ENCODE assay signal across 8 cellular contexts in the genomic region with DNA sequence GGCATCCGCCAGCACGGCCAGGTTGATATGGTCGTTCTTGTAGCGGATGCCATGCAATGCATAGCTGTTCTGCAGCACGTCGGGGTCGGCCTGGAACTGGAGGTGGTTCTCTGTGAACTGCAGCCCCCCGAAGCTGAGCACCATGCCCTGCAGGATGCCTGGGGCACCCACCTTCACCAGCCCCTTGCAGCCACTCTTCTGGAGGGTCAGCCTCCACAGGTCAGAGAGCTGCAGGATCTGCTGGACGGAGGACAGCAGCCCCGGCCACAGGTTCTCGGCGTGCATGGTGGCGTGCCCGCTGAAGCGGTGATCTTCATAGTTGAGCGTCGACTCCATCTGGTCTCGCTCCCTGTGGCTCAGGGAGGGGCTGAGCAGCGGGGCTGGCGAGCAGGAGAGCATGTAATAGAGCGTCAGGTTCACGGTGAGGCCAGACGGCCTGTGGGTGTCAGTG. TPM values are rescaled to one million over a fixed set of nuclear protein-coding genes. Genes with fewer than 3 reads are reported as not detected.
A peak's percentile ranks its signal among the peaks of the same experiment; 100 is the strongest.
DNase-seq lines count a peak whose midpoint lies in the region; ATAC-seq, FAIRE-seq and TF ChIP-seq lines count a peak whose summit lies in the region.
"Not testable (repeated sequence)": the region's sequence is repeated elsewhere in the genome, so short reads cannot be mapped to it uniquely, and the experiment has no call there.

No MANE protein-coding gene starts in this region.

- not testable (repeated sequence) for TF ChIP-seq RAD21 in GM12878 (IDR thresholded peaks at IDR 0.05; ENCODE audit: insufficient read depth, low read depth, low read length); HepG2 (CRISPR knock-in tag; IDR thresholded peaks at IDR 0.05)

- H3K4me1 ChIP-seq in BLaER1 (peaks cover 38% of the 10 kb centered on the region), HepG2 (ENCODE audit: insufficient read depth, low read length) (peaks cover 34% of the 10 kb centered on the region)
- not testable (repeated sequence) for H3K4me1 ChIP-seq in OCI-LY7 (ENCODE audit: insufficient read depth, low read length, poor library complexity, severe bottlenecking); GM12878 (ENCODE audit: control insufficient read depth, insufficient read depth, low read length); osteoblast (ENCODE audit: insufficient read depth, low read length)

- H3K36me3 ChIP-seq in BLaER1, result peaks cover 71% of the 10 kb centered on the region
- H3K36me3 ChIP-seq in OCI-LY7 (ENCODE audit: insufficient read depth, low read length), result peaks cover 30% of the 10 kb centered on the region
- not testable (repeated sequence) for H3K36me3 ChIP-seq in GM12878 (ENCODE audit: control insufficient read depth in 2 of 2, insufficient read depth in 2 of 2, low read length in 1 of 2)
- H3K36me3 ChIP-seq in HepG2 (replicated peaks in 1 of 2; ENCODE audit: control insufficient read depth in 1 of 2, insufficient read depth in 2 of 2, low read length in 2 of 2), result peaks cover 0 to 13% of the 10 kb centered on the region in 2 experiments; a peak in 2 of 5 replicates
- H3K36me3 ChIP-seq in osteoblast (ENCODE audit: insufficient read depth, low read length), result peaks cover 22% of the 10 kb centered on the region

- H2AFZ ChIP-seq in OCI-LY7 (ENCODE audit: low read length); GM12878 (ENCODE audit: control insufficient read depth, low read depth, low read length); HepG2 (ENCODE audit: low read length); osteoblast (ENCODE audit: low read length): not testable (repeated sequence)

- H3K9ac ChIP-seq in BLaER1; GM12878 (ENCODE audit: control insufficient read depth, insufficient read depth, low read length); HepG2 (ENCODE audit: insufficient read depth, low read depth, low read length): not testable (repeated sequence)

- peaks cover 88% of the 10 kb centered on the region for H4K20me1 ChIP-seq in BLaER1
- not testable (repeated sequence) for H4K20me1 ChIP-seq in OCI-LY7 (ENCODE audit: insufficient read depth, low read length); GM12878 (ENCODE audit: control insufficient read depth, insufficient read depth)
- H4K20me1 ChIP-seq in HepG2 (ENCODE audit: insufficient read depth, low read length), result peaks cover 14% of the 10 kb centered on the region
- peaks cover 57% of the 10 kb centered on the region for H4K20me1 ChIP-seq in osteoblast (ENCODE audit: insufficient read depth, low read length)

- RAD21 ChIA-PET in GM12878 (lab: Charles Lee; ENCODE audit: unreplicated experiment), result not testable (repeated sequence)

- not testable (repeated sequence) for TF ChIP-seq POLR2A in GM12878 (IDR thresholded peaks at IDR 0.05; ENCODE audit: low read depth, low read length); HepG2 (IDR thresholded peaks at IDR 0.05; ENCODE audit: insufficient read depth in 1 of 2, low read depth in 2 of 2, low read length in 2 of 2)

- H3K9me2 ChIP-seq in OCI-LY7 (ENCODE audit: insufficient read depth, low read length), result not testable (repeated sequence)

- intact Hi-C loops in OCI-LY7 (cut with micrococcal nuclease; ENCODE audit: unreplicated experiment); GM12878 (cut with micrococcal nuclease; ENCODE audit: unreplicated experiment); Right ventricle myocardium inferior (cut with DNase I); HepG2 (cut with micrococcal nuclease; ENCODE audit: unreplicated experiment): not testable (repeated sequence)

- not testable (repeated sequence) for TF ChIP-seq CTCF in GM20000 (IDR thresholded peaks at IDR 0.05; ENCODE audit: extremely low read depth, missing control alignments); OCI-LY7 (conservative IDR thresholded peaks at IDR 0.05; ENCODE audit: low read length); GM12878 (IDR thresholded peaks at IDR 0.05 in 2 of 3, conservative IDR thresholded peaks at IDR 0.05 in 1 of 3; ENCODE audit: control insufficient read depth in 2 of 3, extremely low read depth in 1 of 3, insufficient read depth in 1 of 3, low read depth in 3 of 3, low read length in 3 of 3); HepG2 (CRISPR knock-in tag; IDR thresholded peaks at IDR 0.05); osteoblast (IDR thresholded peaks at IDR 0.05; ENCODE audit: extremely low read depth, low read depth, low read length)

- ATAC-seq in GM12878, result peak; percentile 84
- peak; percentile 4 for ATAC-seq in Right ventricle myocardium inferior
- ATAC-seq in HepG2, result peak; percentile 4
- ATAC-seq in stimulated activated naive CD8-positive, alpha-beta T cell treated with anti-CD3 and anti-CD28 coated beads, Interleukin-15, Interleukin-2, amounts not matched to agents 100 U/mL and 50 U/mL, for 24 hours, result peak; percentile 30

- peaks cover 25% of the 10 kb centered on the region for H3K9me3 ChIP-seq in BLaER1
- H3K9me3 ChIP-seq in OCI-LY7 (ENCODE audit: low read length); GM12878 (replicated peaks; ENCODE audit: control insufficient read depth, insufficient read depth, low read length); HepG2 (ENCODE audit: low read length); osteoblast (ENCODE audit: low read depth, low read length): not testable (repeated sequence)

- BruUV-seq in OCI-LY7 (replicated peaks; lab: Mats Ljungman, UMichigan); GM12878 (replicated peaks; lab: Mats Ljungman, UMichigan); HepG2 (replicated peaks; lab: Mats Ljungman, UMichigan): not testable (repeated sequence)

- POLR2A ChIA-PET in OCI-LY7 (lab: Charles Lee); GM12878 (lab: Charles Lee); HepG2 (lab: Yijun Ruan, JAX): not testable (repeated sequence)

- FAIRE-seq in GM12878 (lab: Jason Lieb, UNC); HepG2 (lab: Jason Lieb, UNC): not testable (repeated sequence)

- TF ChIP-seq EP300 in GM12878 (IDR thresholded peaks at IDR 0.05; ENCODE audit: borderline replicate concordance in 1 of 2, control insufficient read depth in 1 of 2, low read depth in 2 of 2, low read length in 2 of 2); HepG2 (IDR thresholded peaks at IDR 0.05; ENCODE audit: low read depth in 2 of 2, low read length in 2 of 2); HepG2 (CRISPR knock-in tag; IDR thresholded peaks at IDR 0.05; ENCODE audit: borderline replicate concordance): not testable (repeated sequence)

- CTCF ChIA-PET in OCI-LY7 (lab: Charles Lee; ENCODE audit: unreplicated experiment); GM12878 (lab: Yijun Ruan, JAX); HepG2 (lab: Yijun Ruan, JAX; ENCODE audit: low intra/inter-chr PET ratio, low total read pairs): not testable (repeated sequence)

- peak overlapping the region; percentile 62 for H3K4me3 ChIP-seq in BLaER1
- not testable (repeated sequence) for H3K4me3 ChIP-seq in OCI-LY7 (ENCODE audit: low read depth, low read length, poor library complexity, severe bottlenecking); GM12878; HepG2 (replicated peaks in 1 of 3; ENCODE audit: insufficient read depth in 1 of 3, low read depth in 2 of 3, low read length in 3 of 3); osteoblast (ENCODE audit: insufficient read depth, low read length)

- peak; percentile 42 for DNase-seq in GM20000 (ENCODE audit: low spot score)
- DNase-seq in OCI-LY7 (ENCODE audit: low spot score), result peak; percentile 62
- DNase-seq in GM12878 (ENCODE audit: low read depth, low spot score); Right ventricle myocardium inferior (ENCODE audit: missing footprints); HepG2 (ENCODE audit: low spot score); stimulated activated naive CD8-positive, alpha-beta T cell treated with anti-CD3 and anti-CD28 coated beads, Interleukin-15, Interleukin-2, amounts not matched to agents 100 U/mL and 50 U/mL, for 24 hours: not testable (repeated sequence)
- DNase-seq in osteoblast (ENCODE audit: insufficient read length, low spot score, missing footprints), result peak; percentile 70

- in situ Hi-C loops in GM12878 (cut with MboI); HepG2 (cut with HindIII; ENCODE audit: extremely low pct_ligation_motif_present, low pct_unique_long_range_greater_than_20kb): not testable (repeated sequence)

- H3K27ac ChIP-seq in BLaER1, result peak overlapping the region; percentile 40
- H3K27ac ChIP-seq in OCI-LY7 (ENCODE audit: low read depth, low read length, poor library complexity, severe bottlenecking); GM12878 (ENCODE audit: control insufficient read depth, insufficient read depth); osteoblast (ENCODE audit: low read depth, low read length): not testable (repeated sequence)
- peak overlapping the region; percentile 86 for H3K27ac ChIP-seq in HepG2 (ENCODE audit: extremely low read length, insufficient read depth, low read length)

- not testable (repeated sequence) for H3K27me3 ChIP-seq in BLaER1; GM12878 (replicated peaks in 1 of 2; ENCODE audit: control insufficient read depth in 2 of 2, insufficient read depth in 2 of 2, low read length in 1 of 2); HepG2 (ENCODE audit: control insufficient read depth in 1 of 2, insufficient read depth in 2 of 2, low read length in 2 of 2); osteoblast (ENCODE audit: insufficient read depth, low read length)

- H3K4me2 ChIP-seq in BLaER1 (peak overlapping the region; percentile 82), OCI-LY7 (ENCODE audit: low read length) (peak overlapping the region; percentile 29)
- not testable (repeated sequence) for H3K4me2 ChIP-seq in GM12878 (ENCODE audit: control insufficient read depth, insufficient read depth); HepG2 (ENCODE audit: low read depth, low read length); osteoblast (ENCODE audit: insufficient read depth, low read length)

- WGBS in GM12878 (ENCODE audit: insufficient coverage, insufficient replicate concordance, low lambda C conversion rate, missing lambda C conversion rate), result 83% methylated on average over 23 of the region's 23 CpGs
- 92% methylated on average over 21 of the region's 23 CpGs for WGBS in HepG2 (ENCODE audit: low lambda C conversion rate)

- SMC1A ChIA-PET in GM12878 (lab: Charles Lee; ENCODE audit: uncharacterized antibody, unreplicated experiment), result not testable (repeated sequence)

- not testable (repeated sequence) for H3K79me2 ChIP-seq in OCI-LY7 (ENCODE audit: insufficient read depth, low read depth, low read length); GM12878 (ENCODE audit: control insufficient read depth, insufficient read depth, low read length)
- H3K79me2 ChIP-seq in HepG2 (ENCODE audit: insufficient read depth, low read length) (peaks cover 74% of the 10 kb centered on the region), osteoblast (ENCODE audit: insufficient read depth, low read length) (peaks cover 85% of the 10 kb centered on the region)

RNA-seq across cellular contexts. Expression of gene PDXDC1, which starts 13.9 kb away (rescaled TPM):
- total RNA-seq in OCI-LY7 (2014; rRNA removed; shearing (Covaris generic)), result 43.0 and 58.0 TPM in 2 replicates
- 83.3 and 85.3 TPM in 2 replicates for total RNA-seq in OCI-LY7 (2022)
- 157 and 164 TPM in 2 replicates for total RNA-seq in GM12878 (2013; cell fraction: nucleolus; rRNA removed)
- total RNA-seq in GM12878 (2014; rRNA removed), result 54.6 and 57.9 TPM in 2 replicates
- 50.9 and 52.7 TPM in 2 replicates for total RNA-seq in GM12878 (2014; rRNA removed; fragmentation: Illumina TruSeq; extraction: Trizol)
- total RNA-seq in GM12878 (2021), result 66.6 and 67.7 TPM in 2 replicates
- 37.2 TPM for polyA plus RNA-seq in GM12878 (2011; ENCODE audit: low read depth)
- polyA plus RNA-seq in GM12878 (2011; rRNA removed), result 78.2 and 89.2 TPM in 2 replicates
- 49.7 and 54.7 TPM in 2 replicates for polyA plus RNA-seq in GM12878 (2011; cell fraction: cytosol; rRNA removed)
- 73.9 and 81.6 TPM in 2 replicates for polyA plus RNA-seq in GM12878 (2011; cell fraction: nucleus; rRNA removed)
- polyA plus RNA-seq in GM12878 (2012), result 50.0 and 53.9 TPM in 2 replicates
- polyA plus RNA-seq in GM12878 (2014; fragmentation: Illumina TruSeq; extraction: Trizol), result 51.8 and 64.6 TPM in 2 replicates
- 10 to 100 TPM in 1 of 2 experiments, 1 to 10 TPM in 1; 6.1 to 12.4 TPM for polyA plus RNA-seq in GM12878 (2014; fragmentation: Nextera tagmentation; extraction: Ambion mirVana)
- 63.2 and 66.5 TPM in 2 replicates for polyA plus RNA-seq in GM12878 (2014; rRNA removed)
- polyA plus RNA-seq in GM12878 (2016; fragmentation: Nextera tagmentation; extraction: Ambion mirVana), result 10 to 100 TPM; 52.9 to 61.5 TPM
- polyA minus RNA-seq in GM12878 (2011; rRNA and poly(A)+ RNA removed), result 81.1 and 122 TPM in 2 replicates
- polyA minus RNA-seq in GM12878 (2011; cell fraction: cytosol; rRNA and poly(A)+ RNA removed), result 20.7 and 28.3 TPM in 2 replicates
- 26.1 and 35.4 TPM in 2 replicates for polyA minus RNA-seq in GM12878 (2011; cell fraction: nucleus; rRNA and poly(A)+ RNA removed)
- total RNA-seq in Right ventricle myocardium inferior, result 79.0 TPM
- 169 and 249 TPM in 2 replicates for total RNA-seq in HepG2 (2016; rRNA removed; fragmentation: Illumina TruSeq; extraction: Trizol)
- 29.3 and 30.1 TPM in 2 replicates for total RNA-seq in HepG2 (2016; cell fraction: cytosol; rRNA removed; fragmentation: Illumina TruSeq; extraction: Trizol; ENCODE audit: low read depth)
- total RNA-seq in HepG2 (2016; cell fraction: insoluble cytoplasmic fraction; rRNA removed; fragmentation: Illumina TruSeq; extraction: Trizol), result 167 and 227 TPM in 2 replicates
- total RNA-seq in HepG2 (2016; cell fraction: membrane; rRNA removed; fragmentation: Illumina TruSeq; extraction: Trizol), result 76.3 and 82.8 TPM in 2 replicates
- total RNA-seq in HepG2 (2016; cell fraction: nucleus; rRNA removed; fragmentation: Illumina TruSeq; extraction: Trizol), result 116 and 122 TPM in 2 replicates
- 123 and 133 TPM in 2 replicates for polyA plus RNA-seq in HepG2 (2011; rRNA removed)
- 73.0 and 84.6 TPM in 2 replicates for polyA plus RNA-seq in HepG2 (2011; cell fraction: cytosol; rRNA removed)
- 157 and 195 TPM in 2 replicates for polyA plus RNA-seq in HepG2 (2011; cell fraction: nucleus; rRNA removed)
- polyA plus RNA-seq in HepG2 (2012), result 92.3 and 114 TPM in 2 replicates
- 11.7 and 12.8 TPM in 2 replicates for polyA plus RNA-seq in HepG2 (2016; cell fraction: cytosol; fragmentation: Illumina TruSeq; extraction: Trizol; ENCODE audit: low read depth)
- 160 and 180 TPM in 2 replicates for polyA plus RNA-seq in HepG2 (2016; cell fraction: insoluble cytoplasmic fraction; fragmentation: Illumina TruSeq; extraction: Trizol; ENCODE audit: low read depth)
- 34.7 and 36.5 TPM in 2 replicates for polyA plus RNA-seq in HepG2 (2016; cell fraction: membrane; fragmentation: Illumina TruSeq; extraction: Trizol; ENCODE audit: low read depth)
- 194 and 214 TPM in 2 replicates for polyA plus RNA-seq in HepG2 (2016; cell fraction: nucleus; fragmentation: Illumina TruSeq; extraction: Trizol; ENCODE audit: insufficient read depth, low read depth)
- 160 and 261 TPM in 2 replicates for polyA minus RNA-seq in HepG2 (2011; rRNA and poly(A)+ RNA removed; ENCODE audit: low replicate concordance)
- 82.4 and 91.4 TPM in 2 replicates for polyA minus RNA-seq in HepG2 (2011; cell fraction: cytosol; rRNA and poly(A)+ RNA removed)
- polyA minus RNA-seq in HepG2 (2011; cell fraction: nucleus; rRNA and poly(A)+ RNA removed), result 115 and 127 TPM in 2 replicates
- 82.5 and 90.5 TPM in 2 replicates for total RNA-seq in osteoblast

RNA-seq across cellular contexts. Expression of gene NPIPA1, which starts 51.4 kb away (rescaled TPM):
- total RNA-seq in OCI-LY7 (2014; rRNA removed; shearing (Covaris generic)), result 52.0 and 66.7 TPM in 2 replicates
- total RNA-seq in OCI-LY7 (2022), result 124 and 138 TPM in 2 replicates
- total RNA-seq in GM12878 (2013; cell fraction: nucleolus; rRNA removed), result 165 and 181 TPM in 2 replicates
- 13.6 and 13.7 TPM in 2 replicates for total RNA-seq in GM12878 (2014; rRNA removed)
- 14.6 and 15.7 TPM in 2 replicates for total RNA-seq in GM12878 (2014; rRNA removed; fragmentation: Illumina TruSeq; extraction: Trizol)
- 42.8 and 42.9 TPM in 2 replicates for total RNA-seq in GM12878 (2021)
- polyA plus RNA-seq in GM12878 (2011; ENCODE audit: low read depth), result 26.3 TPM
- polyA plus RNA-seq in GM12878 (2011; rRNA removed), result 36.0 and 39.8 TPM in 2 replicates
- polyA plus RNA-seq in GM12878 (2011; cell fraction: cytosol; rRNA removed), result 16.9 and 22.3 TPM in 2 replicates
- 228 and 263 TPM in 2 replicates for polyA plus RNA-seq in GM12878 (2011; cell fraction: nucleus; rRNA removed)
- polyA plus RNA-seq in GM12878 (2012), result 48.7 and 63.6 TPM in 2 replicates
- polyA plus RNA-seq in GM12878 (2014; fragmentation: Illumina TruSeq; extraction: Trizol), result 32.4 and 50.4 TPM in 2 replicates
- polyA plus RNA-seq in GM12878 (2014; fragmentation: Nextera tagmentation; extraction: Ambion mirVana), result 1 to 10 TPM; 7.7 to 8.9 TPM
- polyA plus RNA-seq in GM12878 (2014; rRNA removed), result 30.1 and 31.4 TPM in 2 replicates
- polyA plus RNA-seq in GM12878 (2016; fragmentation: Nextera tagmentation; extraction: Ambion mirVana), result 10 to 100 TPM in 1 of 2 experiments, 1 to 10 TPM in 1; 9.3 to 10.2 TPM
- polyA minus RNA-seq in GM12878 (2011; rRNA and poly(A)+ RNA removed), result 16.1 and 17.8 TPM in 2 replicates
- 8.3 and 9.5 TPM in 2 replicates for polyA minus RNA-seq in GM12878 (2011; cell fraction: cytosol; rRNA and poly(A)+ RNA removed)
- polyA minus RNA-seq in GM12878 (2011; cell fraction: nucleus; rRNA and poly(A)+ RNA removed), result 37.6 and 53.8 TPM in 2 replicates
- total RNA-seq in Right ventricle myocardium inferior, result 45.3 TPM
- total RNA-seq in HepG2 (2016; rRNA removed; fragmentation: Illumina TruSeq; extraction: Trizol), result 36.2 and 75.9 TPM in 2 replicates
- 34.0 and 35.5 TPM in 2 replicates for total RNA-seq in HepG2 (2016; cell fraction: cytosol; rRNA removed; fragmentation: Illumina TruSeq; extraction: Trizol; ENCODE audit: low read depth)
- 30.0 and 79.6 TPM in 2 replicates for total RNA-seq in HepG2 (2016; cell fraction: insoluble cytoplasmic fraction; rRNA removed; fragmentation: Illumina TruSeq; extraction: Trizol)
- total RNA-seq in HepG2 (2016; cell fraction: membrane; rRNA removed; fragmentation: Illumina TruSeq; extraction: Trizol), result 24.9 and 29.8 TPM in 2 replicates
- total RNA-seq in HepG2 (2016; cell fraction: nucleus; rRNA removed; fragmentation: Illumina TruSeq; extraction: Trizol), result 104 and 124 TPM in 2 replicates
- 183 and 205 TPM in 2 replicates for polyA plus RNA-seq in HepG2 (2011; rRNA removed)
- 51.3 and 61.8 TPM in 2 replicates for polyA plus RNA-seq in HepG2 (2011; cell fraction: cytosol; rRNA removed)
- 924 and 979 TPM in 2 replicates for polyA plus RNA-seq in HepG2 (2011; cell fraction: nucleus; rRNA removed)
- 192 and 342 TPM in 2 replicates for polyA plus RNA-seq in HepG2 (2012)
- 11.9 and 14.0 TPM in 2 replicates for polyA plus RNA-seq in HepG2 (2016; cell fraction: cytosol; fragmentation: Illumina TruSeq; extraction: Trizol; ENCODE audit: low read depth)
- polyA plus RNA-seq in HepG2 (2016; cell fraction: insoluble cytoplasmic fraction; fragmentation: Illumina TruSeq; extraction: Trizol; ENCODE audit: low read depth), result 44.5 and 55.7 TPM in 2 replicates
- 21.0 and 26.0 TPM in 2 replicates for polyA plus RNA-seq in HepG2 (2016; cell fraction: membrane; fragmentation: Illumina TruSeq; extraction: Trizol; ENCODE audit: low read depth)
- 410 and 416 TPM in 2 replicates for polyA plus RNA-seq in HepG2 (2016; cell fraction: nucleus; fragmentation: Illumina TruSeq; extraction: Trizol; ENCODE audit: insufficient read depth, low read depth)
- polyA minus RNA-seq in HepG2 (2011; rRNA and poly(A)+ RNA removed; ENCODE audit: low replicate concordance), result 19.4 and 69.4 TPM in 2 replicates
- 20.8 and 23.0 TPM in 2 replicates for polyA minus RNA-seq in HepG2 (2011; cell fraction: cytosol; rRNA and poly(A)+ RNA removed)
- 224 and 250 TPM in 2 replicates for polyA minus RNA-seq in HepG2 (2011; cell fraction: nucleus; rRNA and poly(A)+ RNA removed)
- 52.1 and 56.9 TPM in 2 replicates for total RNA-seq in osteoblast

Comparison
In these comparisons a context has a peak if more than half of its experiments do, and no peak if none do; other contexts are left out.
1. ATAC-seq: peak in every context shown above with its lines; median percentile 84 in GM12878; 30 in stimulated activated naive CD8-positive, alpha-beta T cell treated with anti-CD3 and anti-CD28 coated beads, Interleukin-15, Interleukin-2, amounts not matched to agents 100 U/mL and 50 U/mL, for 24 hours; 4 in Right ventricle myocardium inferior; 4 in HepG2.